In genomic region chr3:52240059-52240885, GRCh38 we compare ENCODE assay signal across 8 cellular contexts. TPM values are rescaled to one million over a fixed set of nuclear protein-coding genes. Genes with fewer than 3 reads are reported as not detected.
A peak's percentile ranks its signal among the peaks of the same experiment; 100 is the strongest.
DNase-seq lines count a peak whose midpoint lies in the region; ATAC-seq and TF ChIP-seq lines count a peak whose summit lies in the region.

No MANE protein-coding gene starts in this region.

- H3K27ac Mint-ChIP-seq in activated T-cell treated with anti-CD3 and anti-CD28 coated beads, Interleukin-2, amount 50 U/mL, for 24 hours = peak overlapping the region; percentile 95

- H3K36me3 Mint-ChIP-seq in activated T-cell treated with anti-CD3 and anti-CD28 coated beads, Interleukin-2, amount 50 U/mL, for 24 hours (ENCODE audit: low read depth) = peaks cover 43% of the 10 kb centered on the region

- no peaks in the 10 kb centered on the region for H3K9me3 Mint-ChIP-seq in activated T-cell treated with anti-CD3 and anti-CD28 coated beads, Interleukin-2, amount 50 U/mL, for 24 hours

- TF ChIP-seq CTCF in A673 (conservative IDR thresholded peaks at IDR 0.05; ENCODE audit: low read depth, low read length) (no peak), GM12875 (IDR thresholded peaks at IDR 0.05; ENCODE audit: borderline replicate concordance, insufficient read depth, low read depth, low read length) (no peak)

- POLR2A ChIA-PET in A673 (lab: Charles Lee; ENCODE audit: low non-redundant PET) = no interaction called here

- H3K4me3 ChIP-seq in A673 (ENCODE audit: low read depth, low read length, poor library complexity, severe bottlenecking) (peak overlapping the region; percentile 75), GM12875 (ENCODE audit: low read depth, low read length) (peak overlapping the region; percentile 98), neuron (ENCODE audit: low read length) (peak overlapping the region; percentile 81)

- peaks cover 81% of the 10 kb centered on the region for H3K4me1 Mint-ChIP-seq in activated T-cell treated with anti-CD3 and anti-CD28 coated beads, Interleukin-2, amount 50 U/mL, for 24 hours (ENCODE audit: low read depth)

- CTCF ChIA-PET in A673 (lab: Charles Lee) = interaction anchor here (0.5 kb wide), 1 partner anchor 121 kb away, joined by 4 read pairs; no protein-coding TSS in a partner anchor

- H3K9me3 ChIP-seq in A673 (ENCODE audit: low read depth, low read length, poor library complexity, severe bottlenecking) (no peaks in the 10 kb centered on the region), neuron (ENCODE audit: low read length) (peaks cover 5% of the 10 kb centered on the region)

- no peaks in the 10 kb centered on the region for H3K27me3 Mint-ChIP-seq in activated T-cell treated with anti-CD3 and anti-CD28 coated beads, Interleukin-2, amount 50 U/mL, for 24 hours

- no peaks in the 10 kb centered on the region for H3K36me3 ChIP-seq in A673 (ENCODE audit: insufficient read depth, low read length, poor library complexity, severe bottlenecking)
- no peaks in the 10 kb centered on the region for H3K36me3 ChIP-seq in neuron (ENCODE audit: insufficient read depth, low read length)

- peaks cover 12% of the 10 kb centered on the region for H3K4me1 ChIP-seq in A673 (ENCODE audit: insufficient read depth, low read length, poor library complexity, severe bottlenecking)
- H3K4me1 ChIP-seq in neuron (ENCODE audit: insufficient read depth, low read length) = peaks cover 27% of the 10 kb centered on the region

- no peak overlapping the region for H2AFZ ChIP-seq in neuron (ENCODE audit: low read depth, low read length)

- ATAC-seq in GM18498 (IDR thresholded peaks at IDR 0.05; ENCODE audit: unreplicated experiment) = no peak
- ATAC-seq in HG03432 (IDR thresholded peaks at IDR 0.05; ENCODE audit: unreplicated experiment) = no peak

- H3K27me3 ChIP-seq in A673 (replicated peaks; ENCODE audit: insufficient read depth, low read depth, low read length, poor library complexity) = no peaks in the 10 kb centered on the region
- H3K27me3 ChIP-seq in neuron (ENCODE audit: insufficient read depth, low read length) = no peaks in the 10 kb centered on the region

- BruUV-seq in A673 (replicated peaks; lab: Mats Ljungman, UMichigan) = no TSS peak

- H3K4me3 Mint-ChIP-seq in activated T-cell treated with anti-CD3 and anti-CD28 coated beads, Interleukin-2, amount 50 U/mL, for 24 hours = peak overlapping the region; percentile 98

- DNase-seq in A673 (ENCODE audit: low spot score) = peak; percentile 47
- peak; percentile 99 for DNase-seq in NCI-H82 (lab: John Stamatoyannopoulos, UW)
- peak; percentile 69 for DNase-seq in activated T-cell treated with anti-CD3 and anti-CD28 coated beads, Interleukin-2, amount 50 U/mL, for 24 hours
- peak; percentile 99 for DNase-seq in fibroblast of the conjunctiva (ENCODE audit: low read depth)

- H3K27ac ChIP-seq in A673 (ENCODE audit: low read depth, low read length, poor library complexity, severe bottlenecking) = peak overlapping the region; percentile 75

- intact Hi-C loops in A673 (cut with micrococcal nuclease; ENCODE audit: unreplicated experiment) = loop anchor here (5.0 kb wide), 1 partner anchor 37 kb away; the partner anchor contains the start of gene WDR82

RNA-seq across cellular contexts. Expression of gene TWF2, which starts 1.3 kb away (rescaled TPM):
- total RNA-seq in A673 (2021) = 18.3 and 21.0 TPM in 2 replicates

RNA-seq across cellular contexts. Expression of gene PPM1M, which starts 5.3 kb away (rescaled TPM):
- 3.6 and 5.8 TPM in 2 replicates for total RNA-seq in A673 (2021)

RNA-seq across cellular contexts. Expression of gene TLR9, which starts 14.8 kb away (rescaled TPM):
- not detected in 2 replicates for total RNA-seq in A673 (2021)

RNA-seq across cellular contexts. Expression of gene WDR82, which starts 38.2 kb away (rescaled TPM):
- total RNA-seq in A673 (2021) = 50.1 and 54.3 TPM in 2 replicates

RNA-seq across cellular contexts. Expression of gene ALAS1, which starts 42.3 kb away (rescaled TPM):
- 52.2 and 58.6 TPM in 2 replicates for total RNA-seq in A673 (2021)

Comparison
In these comparisons a context has a peak if more than half of its experiments do, and no peak if none do; other contexts are left out.
1. DNase-seq: peak in every context shown above with its lines; median percentile 99 in NCI-H82; 99 in fibroblast of the conjunctiva; 69 in activated T-cell treated with anti-CD3 and anti-CD28 coated beads, Interleukin-2, amount 50 U/mL, for 24 hours; 47 in A673.